ENCODE assay signal across 8 cellular contexts in genomic region chr18:50879302-50880107, GRCh38. TPM values are rescaled to one million over a fixed set of nuclear protein-coding genes. Genes with fewer than 3 reads are reported as not detected.
DNase-seq lines count a peak whose midpoint lies in the region; ATAC-seq lines count a peak whose summit lies in the region.

No MANE protein-coding gene starts in this region.

- H3K27me3 ChIP-seq in esophagus (ENCODE audit: control insufficient read depth in 1 of 2, insufficient read depth in 2 of 2, low read length in 2 of 2) (no peaks in the 10 kb centered on the region), thymus (ENCODE audit: control insufficient read depth, insufficient read depth) (no peaks in the 10 kb centered on the region)

- ATAC-seq in HG02571 (IDR thresholded peaks at IDR 0.05; ENCODE audit: unreplicated experiment), result peak; percentile 7

- H3K27ac ChIP-seq in esophagus (ENCODE audit: low read depth in 2 of 2, low read length in 1 of 2), result peak overlapping the region; percentile 88 to 93
- H3K27ac ChIP-seq in thymus (ENCODE audit: low read depth), result peak overlapping the region; percentile 87

- H3K9me3 ChIP-seq in esophagus (ENCODE audit: control insufficient read depth in 2 of 2, insufficient read depth in 1 of 2, low read depth in 1 of 2, low read length in 1 of 2) (no peaks in the 10 kb centered on the region), thymus (ENCODE audit: control insufficient read depth) (no peaks in the 10 kb centered on the region)

- 0 to 1% methylated on average over 41 to 61 of the region's 61 CpGs for WGBS in esophagus, 2 donors
- under 1% methylated on average over 61 of the region's 61 CpGs for WGBS in thymus

- no peaks in the 10 kb centered on the region for H3K4me1 ChIP-seq in esophagus (ENCODE audit: control insufficient read depth in 2 of 2, insufficient read depth in 2 of 2, low read length in 1 of 2)
- peaks cover 10% of the 10 kb centered on the region for H3K4me1 ChIP-seq in thymus (ENCODE audit: control insufficient read depth, insufficient read depth, low read length)

- H3K36me3 ChIP-seq in esophagus (ENCODE audit: control insufficient read depth in 2 of 2, insufficient read depth in 2 of 2, low read length in 1 of 2) (no peaks in the 10 kb centered on the region), thymus (ENCODE audit: control insufficient read depth, insufficient read depth) (no peaks in the 10 kb centered on the region)

- H3K4me3 ChIP-seq in esophagus (ENCODE audit: low read depth in 1 of 2, low read length in 2 of 2), result peak overlapping the region; percentile 75 to 80
- peak overlapping the region; percentile 94 for H3K4me3 ChIP-seq in thymus (ENCODE audit: low read length)

- DNase-seq in NCI-H1436 (lab: John Stamatoyannopoulos, UW) (peak; percentile 28), NCI-H1436 treated with DMSO at 0.1 percent for 48 hours (lab: John Stamatoyannopoulos, UW) (no peak), NCI-H1105 (lab: John Stamatoyannopoulos, UW) (peak; percentile 53), myocyte (ENCODE audit: low read depth) (peak; percentile 50)
- peak; percentile 10 to 11 for DNase-seq in activated CD4-positive, alpha-beta T cell treated with anti-CD3 and anti-CD28 coated beads, Interleukin-2, amount 50 U/mL, for 24 hours (ENCODE audit: low read depth in 1 of 2, low spot score in 1 of 2)

RNA-seq across cellular contexts. Expression of gene ME2, which starts 0.6 kb away (rescaled TPM):
- polyA plus RNA-seq in esophagus, result 10 to 100 TPM in 1 of 2 donors, 1 to 10 TPM in 1; 7.3 to 12.2 TPM
- 21.8 and 31.9 TPM in 2 replicates for total RNA-seq in myocyte
- 11.9 TPM for polyA plus RNA-seq in myocyte (2012)
- 35.6 TPM for polyA plus RNA-seq in thymus

RNA-seq across cellular contexts. Expression of gene MRO, which starts 59.7 kb away (rescaled TPM):
- polyA plus RNA-seq in esophagus (under 1 TPM; 0.07 to 0.16 TPM), thymus (1.5 TPM)
- total RNA-seq in myocyte, result not detected in 2 replicates
- polyA plus RNA-seq in myocyte (2012), result not detected
